8 cellular contexts compared by ENCODE assay signal in the genomic region with DNA sequence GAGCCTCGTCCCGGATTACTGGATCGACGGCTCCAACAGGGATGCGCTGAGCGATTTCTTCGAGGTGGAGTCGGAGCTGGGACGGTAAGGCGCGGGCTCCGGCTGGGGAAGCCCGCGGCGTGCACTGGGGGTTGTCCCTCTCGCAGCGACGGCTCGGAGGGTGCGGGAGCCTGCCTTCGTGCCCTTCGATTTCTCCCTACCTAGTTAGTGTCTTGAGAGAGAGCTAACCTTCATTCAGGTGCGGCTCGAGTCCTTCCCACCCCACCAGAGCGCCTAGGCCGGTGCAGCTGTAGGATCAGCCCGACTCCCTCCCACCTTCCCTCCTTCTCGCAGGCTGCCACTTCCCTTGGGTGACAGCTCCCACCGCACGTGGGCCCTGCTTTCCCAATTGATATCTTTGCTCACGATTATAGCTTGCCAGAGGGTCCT. TPM values are rescaled to one million over a fixed set of nuclear protein-coding genes. Genes with fewer than 3 reads are reported as not detected.
A peak's percentile ranks its signal among the peaks of the same experiment; 100 is the strongest.
DNase-seq lines count a peak whose midpoint lies in the region; ATAC-seq and TF ChIP-seq lines count a peak whose summit lies in the region.

No MANE protein-coding gene starts in this region.

- TF ChIP-seq CTCF in fibroblast of lung (conservative IDR thresholded peaks at IDR 0.05 in 1 of 2, IDR thresholded peaks at IDR 0.05 in 1 of 2; ENCODE audit: low read depth in 1 of 2, low read length in 2 of 2) (no peak), retinal pigment epithelial cell (conservative IDR thresholded peaks at IDR 0.05; ENCODE audit: low read depth, low read length) (no peak)

- no peaks in the 10 kb centered on the region for H3K27me3 Mint-ChIP-seq in activated T-cell treated with anti-CD3 and anti-CD28 coated beads, Interleukin-2, amount 50 U/mL, for 24 hours

- peak overlapping the region; percentile 50 for H3K4me3 ChIP-seq in SJSA1
- peak overlapping the region; percentile 60 to 74 (median 63) for H3K4me3 ChIP-seq in fibroblast of lung (replicated peaks in 1 of 4; ENCODE audit: control extremely low read depth in 1 of 4, insufficient read depth in 1 of 4, low read depth in 3 of 4, low read length in 4 of 4)
- peak overlapping the region; percentile 61 for H3K4me3 ChIP-seq in retinal pigment epithelial cell (ENCODE audit: low read length)

- H3K9me3 ChIP-seq in SJSA1 (replicated peaks) (no peaks in the 10 kb centered on the region), fibroblast of lung (ENCODE audit: control insufficient read depth, insufficient read depth, low read depth, low read length) (no peaks in the 10 kb centered on the region)

- peak overlapping the region; percentile 90 for H2AFZ ChIP-seq in fibroblast of lung (ENCODE audit: low read length)

- no peaks in the 10 kb centered on the region for H3K9me3 Mint-ChIP-seq in activated T-cell treated with anti-CD3 and anti-CD28 coated beads, Interleukin-2, amount 50 U/mL, for 24 hours

- no peaks in the 10 kb centered on the region for H4K20me1 ChIP-seq in fibroblast of lung (ENCODE audit: control insufficient read depth, extremely low read depth, insufficient read depth, low read length)

- peak; percentile 79 for DNase-seq in activated T-cell treated with anti-CD3 and anti-CD28 coated beads, Interleukin-2, amount 50 U/mL, for 24 hours
- no peak for DNase-seq in activated T-cell treated with anti-CD3 and anti-CD28 coated beads, Interleukin-2, amount 50 U/mL, for 1 hour
- no peak for DNase-seq in SJSA1 (ENCODE audit: low read depth in 1 of 2, low spot score in 2 of 2)
- DNase-seq in fibroblast of lung (ENCODE audit: low read depth in 2 of 2): no peak
- DNase-seq in retinal pigment epithelial cell (ENCODE audit: low read depth): no peak
- no peak for DNase-seq in left colon
- no peak for DNase-seq in A172 (ENCODE audit: low spot score)

- H3K27ac Mint-ChIP-seq in activated T-cell treated with anti-CD3 and anti-CD28 coated beads, Interleukin-2, amount 50 U/mL, for 24 hours: peak overlapping the region; percentile 97

- peak overlapping the region; percentile 21 for H3K9ac ChIP-seq in fibroblast of lung (ENCODE audit: insufficient read depth, low read length)

- peak overlapping the region; percentile 96 for H3K4me3 Mint-ChIP-seq in activated T-cell treated with anti-CD3 and anti-CD28 coated beads, Interleukin-2, amount 50 U/mL, for 24 hours

- H3K36me3 Mint-ChIP-seq in activated T-cell treated with anti-CD3 and anti-CD28 coated beads, Interleukin-2, amount 50 U/mL, for 24 hours (ENCODE audit: low read depth): peaks cover 34% of the 10 kb centered on the region

- no peaks in the 10 kb centered on the region for H3K79me2 ChIP-seq in fibroblast of lung (ENCODE audit: control insufficient read depth, insufficient read depth, low read length)

- peaks cover 26% of the 10 kb centered on the region for H3K27me3 ChIP-seq in SJSA1 (replicated peaks)
- H3K27me3 ChIP-seq in fibroblast of lung (ENCODE audit: control insufficient read depth, insufficient read depth, low read length): no peaks in the 10 kb centered on the region

- H3K4me1 ChIP-seq in SJSA1 (replicated peaks) (peaks cover 14% of the 10 kb centered on the region), fibroblast of lung (ENCODE audit: control insufficient read depth, extremely low read depth, insufficient read depth, low read length) (peaks cover 6% of the 10 kb centered on the region)

- H3K27ac ChIP-seq in SJSA1 (no peak overlapping the region), fibroblast of lung (ENCODE audit: insufficient read depth, low read length) (no peak overlapping the region)

- intact Hi-C loops in left colon (cut with DNase I, micrococcal nuclease): no loop called here

- H3K4me1 Mint-ChIP-seq in activated T-cell treated with anti-CD3 and anti-CD28 coated beads, Interleukin-2, amount 50 U/mL, for 24 hours (ENCODE audit: low read depth): peaks cover 53% of the 10 kb centered on the region

- H3K36me3 ChIP-seq in SJSA1: 0 out of 2 replicates have a peak, but pooled peaks cover 5% of the 10 kb centered on the region
- no peaks in the 10 kb centered on the region for H3K36me3 ChIP-seq in fibroblast of lung (ENCODE audit: control insufficient read depth, insufficient read depth, low read length)

- ATAC-seq in HG02759 (IDR thresholded peaks at IDR 0.05; ENCODE audit: unreplicated experiment) (peak; percentile 34), left colon (no peak)

- H3K4me2 ChIP-seq in fibroblast of lung (ENCODE audit: extremely low read depth, insufficient read depth, low read length): peak overlapping the region; percentile 84

RNA-seq across cellular contexts. Expression of a gene that starts 0.4 kb away (rescaled TPM):
- 2.7 and 3.6 TPM in 2 replicates for total RNA-seq in SJSA1 (2014; rRNA removed; shearing (Covaris generic))
- 0.77 and 0.83 TPM in 2 replicates for total RNA-seq in fibroblast of lung
- 5.9 and 6.5 TPM in 2 replicates for polyA plus RNA-seq in fibroblast of lung
- 5.2 and 5.4 TPM in 2 replicates for polyA plus RNA-seq in fibroblast of lung (2012)
- polyA minus RNA-seq in fibroblast of lung (ENCODE audit: low replicate concordance): 3.1 and 12.5 TPM in 2 replicates
- total RNA-seq in left colon: 1 to 10 TPM; 1.8 to 3.1 TPM
- 8.1 and 12.9 TPM in 2 replicates for total RNA-seq in A172 (2014; rRNA removed; shearing (Covaris generic))
